1 cellular context compared by ENCODE assay signal in the genomic region with DNA sequence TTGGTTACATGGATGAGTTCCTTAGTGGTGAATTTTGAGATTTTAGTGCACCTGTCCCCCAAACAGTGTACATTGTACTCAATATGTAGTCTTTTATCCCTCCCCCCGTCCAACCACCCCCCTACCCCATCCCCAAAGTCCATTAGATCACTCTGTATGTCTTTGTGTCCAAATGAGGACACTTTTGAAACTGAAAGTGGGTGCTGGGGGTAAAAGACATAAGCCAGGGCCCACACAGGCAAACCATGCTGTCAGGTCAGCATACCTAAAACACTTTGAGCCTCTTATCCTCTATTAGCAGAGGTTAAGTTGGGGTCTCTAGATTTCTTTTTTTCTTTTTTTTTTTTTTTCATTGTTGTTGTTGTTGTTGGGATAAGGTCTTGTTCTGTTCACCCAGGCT.
TF ChIP-seq lines count a peak whose summit lies in the region.

No MANE protein-coding gene starts in this region.

TF ChIP-seq in GM23338, 12 proteins besides CTCF, POLR2A, EP300 and RAD21 (continued from another document):
- TF ChIP-seq ZNF462 (CRISPR knock-in tag; IDR thresholded peaks at IDR 0.05) (no peak), STAT1 (IDR thresholded peaks at IDR 0.05; ENCODE audit: unreplicated experiment) (no peak), CREB1 (CRISPR knock-in tag; IDR thresholded peaks at IDR 0.05; ENCODE audit: low read depth) (no peak), NANOG (IDR thresholded peaks at IDR 0.05; ENCODE audit: borderline replicate concordance) (no peak), EZH2 (IDR thresholded peaks at IDR 0.05; ENCODE audit: low read depth, unreplicated experiment) (no peak)
- TF ChIP-seq, protein P1, sequence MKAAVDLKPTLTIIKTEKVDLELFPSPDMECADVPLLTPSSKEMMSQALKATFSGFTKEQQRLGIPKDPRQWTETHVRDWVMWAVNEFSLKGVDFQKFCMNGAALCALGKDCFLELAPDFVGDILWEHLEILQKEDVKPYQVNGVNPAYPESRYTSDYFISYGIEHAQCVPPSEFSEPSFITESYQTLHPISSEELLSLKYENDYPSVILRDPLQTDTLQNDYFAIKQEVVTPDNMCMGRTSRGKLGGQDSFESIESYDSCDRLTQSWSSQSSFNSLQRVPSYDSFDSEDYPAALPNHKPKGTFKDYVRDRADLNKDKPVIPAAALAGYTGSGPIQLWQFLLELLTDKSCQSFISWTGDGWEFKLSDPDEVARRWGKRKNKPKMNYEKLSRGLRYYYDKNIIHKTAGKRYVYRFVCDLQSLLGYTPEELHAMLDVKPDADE (IDR thresholded peaks at IDR 0.05), result no peak
